1 cellular context compared by ENCODE assay signal in genomic region chr9:113558632-113559502, GRCh38.
A peak's percentile ranks its signal among the peaks of the same experiment; 100 is the strongest.
TF ChIP-seq lines count a peak whose summit lies in the region.

No MANE protein-coding gene starts in this region.

TF ChIP-seq in HepG2, 621 proteins besides CTCF, POLR2A, EP300 and RAD21 (continued from another document and continues in another):
- no peak for TF ChIP-seq NR0B2 (CRISPR knock-in tag; IDR thresholded peaks at IDR 0.05)
- TF ChIP-seq ESRRA (CRISPR knock-in tag; IDR thresholded peaks at IDR 0.05; ENCODE audit: low read depth): peak; percentile 85
- no peak for TF ChIP-seq ZNF3 (CRISPR knock-in tag; IDR thresholded peaks at IDR 0.05)
- TF ChIP-seq SOX6 (IDR thresholded peaks at IDR 0.05): no peak
- TF ChIP-seq SOX6 (CRISPR knock-in tag; IDR thresholded peaks at IDR 0.05): peak; percentile 78
- no peak for TF ChIP-seq ZMYM2 (CRISPR knock-in tag; IDR thresholded peaks at IDR 0.05)
- peak; percentile 87 for TF ChIP-seq HIC2 (CRISPR knock-in tag; IDR thresholded peaks at IDR 0.05; ENCODE audit: low read depth)
- TF ChIP-seq STAG1 (CRISPR knock-in tag; IDR thresholded peaks at IDR 0.05): no peak
- no peak for TF ChIP-seq IKZF1 (IDR thresholded peaks at IDR 0.05)
- no peak for TF ChIP-seq JUN (CRISPR knock-in tag; IDR thresholded peaks at IDR 0.05)
- TF ChIP-seq NAIF1 (CRISPR knock-in tag; IDR thresholded peaks at IDR 0.05; ENCODE audit: borderline replicate concordance): no peak
- TF ChIP-seq RARG (CRISPR knock-in tag; IDR thresholded peaks at IDR 0.05; ENCODE audit: low read depth): no peak
- no peak for TF ChIP-seq ZNF570 (CRISPR knock-in tag; IDR thresholded peaks at IDR 0.05; ENCODE audit: borderline replicate concordance)
- TF ChIP-seq ZSCAN30 (CRISPR knock-in tag; IDR thresholded peaks at IDR 0.05): no peak
- TF ChIP-seq ZNF556 (CRISPR knock-in tag; IDR thresholded peaks at IDR 0.05; ENCODE audit: borderline replicate concordance): 0 out of 2 replicates have a peak, but pooled peaks have one; percentile 9
- TF ChIP-seq TOE1 (CRISPR knock-in tag; IDR thresholded peaks at IDR 0.05): no peak
- no peak; the same call in 1 of the 2 replicates for TF ChIP-seq FOXK2 (IDR thresholded peaks at IDR 0.05)
- no peak for TF ChIP-seq ZNF275 (CRISPR knock-in tag; IDR thresholded peaks at IDR 0.05; ENCODE audit: borderline replicate concordance)
- TF ChIP-seq CENPBD1 (CRISPR knock-in tag; IDR thresholded peaks at IDR 0.05; ENCODE audit: borderline replicate concordance, low read depth): no peak
- TF ChIP-seq ZNF562 (CRISPR knock-in tag; IDR thresholded peaks at IDR 0.05; ENCODE audit: borderline replicate concordance): no peak
- TF ChIP-seq KAT8 (CRISPR knock-in tag; IDR thresholded peaks at IDR 0.05): peak; percentile 27; the same call in 1 of the 2 replicates
- peak; percentile 51 for TF ChIP-seq TBL1XR1 (IDR thresholded peaks at IDR 0.05; ENCODE audit: borderline replicate concordance, low read length, partially characterized antibody)
- no peak for TF ChIP-seq NFAT5 (CRISPR knock-in tag; IDR thresholded peaks at IDR 0.05)
- peak; percentile 90 for TF ChIP-seq ZNF792 (CRISPR knock-in tag; IDR thresholded peaks at IDR 0.05)
- peak; percentile 77 for TF ChIP-seq PAXIP1 (CRISPR knock-in tag; conservative IDR thresholded peaks at IDR 0.05)
- TF ChIP-seq HMGA1 (CRISPR knock-in tag; conservative IDR thresholded peaks at IDR 0.05): no peak
- TF ChIP-seq TFDP1 (CRISPR knock-in tag; IDR thresholded peaks at IDR 0.05; ENCODE audit: borderline replicate concordance): no peak; the same call in 1 of the 2 replicates
- TF ChIP-seq ZNF788 (CRISPR knock-in tag; IDR thresholded peaks at IDR 0.05; ENCODE audit: borderline replicate concordance): peak; percentile 57; the same call in 1 of the 2 replicates
- TF ChIP-seq ISL2 (CRISPR knock-in tag; IDR thresholded peaks at IDR 0.05): no peak
- no peak for TF ChIP-seq TRIM22 (IDR thresholded peaks at IDR 0.05)
- no peak for TF ChIP-seq JARID2 (CRISPR knock-in tag; IDR thresholded peaks at IDR 0.05; ENCODE audit: insufficient replicate concordance)
- no peak for TF ChIP-seq SETDB1 (CRISPR knock-in tag; IDR thresholded peaks at IDR 0.05; ENCODE audit: borderline replicate concordance)
- TF ChIP-seq ZNF740 (CRISPR knock-in tag; IDR thresholded peaks at IDR 0.05): 0 out of 2 replicates have a peak, but pooled peaks have one; percentile 18
- TF ChIP-seq ZNF362 (CRISPR knock-in tag; IDR thresholded peaks at IDR 0.05; ENCODE audit: borderline replicate concordance): no peak
- TF ChIP-seq ZBTB38 (CRISPR knock-in tag; IDR thresholded peaks at IDR 0.05): peak; percentile 25; the same call in 1 of the 2 replicates
- no peak for TF ChIP-seq ZNF256 (CRISPR knock-in tag; conservative IDR thresholded peaks at IDR 0.05)
- TF ChIP-seq UBTF (CRISPR knock-in tag; IDR thresholded peaks at IDR 0.05): peak; percentile 70
- TF ChIP-seq HNF4G (IDR thresholded peaks at IDR 0.05; ENCODE audit: borderline replicate concordance, low read depth, low read length): no peak
- TF ChIP-seq HNF4G (CRISPR knock-in tag; IDR thresholded peaks at IDR 0.05; ENCODE audit: borderline replicate concordance, low read depth): no peak
- no peak for TF ChIP-seq MIER2 (CRISPR knock-in tag; IDR thresholded peaks at IDR 0.05)
